In genomic region chr10:95755511-95756004, GRCh38 we compare ENCODE assay signal across 8 cellular contexts. TPM values are rescaled to one million over a fixed set of nuclear protein-coding genes. Genes with fewer than 3 reads are reported as not detected.
DNase-seq lines count a peak whose midpoint lies in the region; ATAC-seq and TF ChIP-seq lines count a peak whose summit lies in the region.
"Had no signal": no experiment of that assay in that cellular context is flagged by ENCODE, and none has a peak within 500 bp of the region (broad histone marks: within the 10 kb centered on the region; RNA-seq: fewer than 3 reads in every experiment).

No MANE protein-coding gene starts in this region.

- H3K4me3 ChIP-seq in LNCaP clone FGC (ENCODE audit: low read depth, low read length) (0 out of 2 replicates have a peak overlapping the region, but pooled peaks have one; percentile 16), ectodermal cell (ENCODE audit: insufficient read depth, low read depth, low read length) (peak overlapping the region; percentile 7), mucosa of rectum (ENCODE audit: low read length in 2 of 2) (peak overlapping the region; percentile 65 to 73), MG63 (no peak overlapping the region)

- H3K9ac ChIP-seq in mucosa of rectum (ENCODE audit: low read depth in 1 of 2, low read length in 2 of 2), result peak overlapping the region; percentile 52

- ATAC-seq in GM21381 (IDR thresholded peaks at IDR 0.05; ENCODE audit: unreplicated experiment), result peak; percentile 31

- peak; percentile 3 for DNase-seq in LNCaP clone FGC (ENCODE audit: low read depth)
- DNase-seq in MG63, result no peak
- DNase-seq in stimulated activated CD4-positive, alpha-beta T cell treated with anti-CD3 and anti-CD28 coated beads, Interleukin-12 subunit alpha, Interleukin-12 subunit beta, amount 100 ng/mL, for 4 hours, result no peak
- DNase-seq in SK-N-DZ (ENCODE audit: low spot score), result no peak

- WGBS in ectodermal cell, 2 experiments, result 60 to 61% methylated on average over 6 to 8 of the region's 8 CpGs

- H3K36me3 ChIP-seq in ectodermal cell (ENCODE audit: control insufficient read depth, insufficient read depth, low read length) (no peaks in the 10 kb centered on the region), mucosa of rectum (ENCODE audit: control insufficient read depth in 2 of 2, insufficient read depth in 2 of 2, low read length in 2 of 2) (no peaks in the 10 kb centered on the region), MG63 (no peaks in the 10 kb centered on the region)

- no peaks in the 10 kb centered on the region for H3K4me1 ChIP-seq in ectodermal cell (ENCODE audit: control insufficient read depth, insufficient read depth, low read length)
- H3K4me1 ChIP-seq in mucosa of rectum (ENCODE audit: control insufficient read depth in 2 of 2, insufficient read depth in 2 of 2, low read length in 2 of 2), result peaks cover 6 to 11% of the 10 kb centered on the region in 2 donors

- no peaks in the 10 kb centered on the region for H3K9me3 ChIP-seq in ectodermal cell (ENCODE audit: control insufficient read depth, low read length)
- H3K9me3 ChIP-seq in mucosa of rectum (ENCODE audit: control insufficient read depth in 2 of 2, low read length in 2 of 2), result no peaks in the 10 kb centered on the region
- H3K9me3 ChIP-seq in MG63, result no peaks in the 10 kb centered on the region

- no peak for TF ChIP-seq CTCF in LNCaP clone FGC (IDR thresholded peaks at IDR 0.05; ENCODE audit: control insufficient read depth, extremely low read depth, insufficient read depth)

- H3K27me3 ChIP-seq in ectodermal cell (ENCODE audit: control insufficient read depth, insufficient read depth, low read length, poor library complexity, severe bottlenecking), result no peaks in the 10 kb centered on the region
- no peaks in the 10 kb centered on the region for H3K27me3 ChIP-seq in mucosa of rectum (ENCODE audit: control insufficient read depth in 2 of 2, insufficient read depth in 2 of 2, low read length in 2 of 2)
- H3K27me3 ChIP-seq in MG63, result no peaks in the 10 kb centered on the region

- H3K27ac ChIP-seq in ectodermal cell (ENCODE audit: insufficient read depth, low read depth, low read length, poor library complexity, severe bottlenecking), result no peak overlapping the region
- H3K27ac ChIP-seq in mucosa of rectum (ENCODE audit: low read depth in 2 of 2, low read length in 2 of 2), result peak overlapping the region; percentile 76 to 80
- H3K27ac ChIP-seq: VCaP had no signal

RNA-seq across cellular contexts. Expression of gene ENTPD1, which starts 0.4 kb away (rescaled TPM):
- 0.30 TPM for polyA plus RNA-seq in ectodermal cell (2013, experiment 1 of 4)
- polyA plus RNA-seq in ectodermal cell (2013, experiment 2 of 4), result 0.46 TPM
- 0.21 TPM for polyA plus RNA-seq in ectodermal cell (2013, experiment 3 of 4)
- 0.49 TPM for polyA plus RNA-seq in ectodermal cell (2013, experiment 4 of 4)
- not detected in 2 replicates for total RNA-seq in MG63 (2014; rRNA removed; shearing (Covaris generic); ENCODE audit: low replicate concordance)
- polyA plus RNA-seq in SK-N-DZ (2014; cell fraction: cytosol; rRNA removed), result 0.21 and 0.25 TPM in 2 replicates
- polyA plus RNA-seq in SK-N-DZ (2014; cell fraction: nucleus; rRNA removed), result 0.05 and 0.06 TPM in 2 replicates
